15 cellular contexts compared by ENCODE assay signal in the genomic region with DNA sequence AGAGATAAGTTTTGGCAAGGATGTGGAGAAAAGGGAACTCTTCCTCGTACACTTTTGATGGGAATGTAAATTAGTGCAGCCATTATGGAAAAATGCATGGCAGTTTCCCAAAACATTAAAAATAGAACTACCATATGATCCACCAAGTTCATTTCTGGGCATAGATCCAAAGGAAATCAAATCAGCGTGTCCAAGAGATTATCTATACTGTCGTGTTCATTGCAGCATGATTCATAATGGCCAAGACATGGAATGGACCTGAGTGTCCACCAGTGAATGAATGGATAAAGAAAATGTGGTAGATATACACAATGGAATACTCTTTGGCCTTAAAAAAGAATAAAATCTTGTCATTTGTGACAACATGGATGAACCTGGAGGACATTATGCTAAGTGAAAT.
DNase-seq lines count a peak whose midpoint lies in the region; ATAC-seq, FAIRE-seq and TF ChIP-seq lines count a peak whose summit lies in the region.
"Had no signal": no experiment of that assay in that cellular context is flagged by ENCODE, and none has a peak within 500 bp of the region (broad histone marks: within the 10 kb centered on the region; RNA-seq: fewer than 3 reads in every experiment).

No MANE protein-coding gene starts in this region.

- no peak overlapping the region for H3K4me3 ChIP-seq in osteoblast (ENCODE audit: insufficient read depth, low read length)
- H3K4me3 ChIP-seq in neural progenitor cell = no peak overlapping the region
- H3K4me3 ChIP-seq: body of pancreas, heart left ventricle had no signal

- no peaks in the 10 kb centered on the region for H3K9me3 ChIP-seq in osteoblast (ENCODE audit: low read depth, low read length)
- H3K9me3 ChIP-seq in neural progenitor cell (ENCODE audit: low read depth) = no peaks in the 10 kb centered on the region
- H3K9me3 ChIP-seq: body of pancreas, heart left ventricle had no signal

- H3K4me1 Mint-ChIP-seq in neural progenitor cell = peaks cover 19% of the 10 kb centered on the region

- H3K4me3 Mint-ChIP-seq in neural progenitor cell = no peak overlapping the region

- H3F3A ChIP-seq in neural progenitor cell (ENCODE audit: low read depth) = no peaks in the 10 kb centered on the region

- H3K27ac ChIP-seq in osteoblast (ENCODE audit: low read depth, low read length) = no peak overlapping the region
- H3K27ac ChIP-seq in neural progenitor cell = no peak overlapping the region
- H3K27ac ChIP-seq: body of pancreas, heart left ventricle had no signal

- H2AFZ ChIP-seq in osteoblast (ENCODE audit: low read length) (no peak overlapping the region), neural progenitor cell (replicated peaks) (no peak overlapping the region)

- DNase-seq in EL (peak; percentile 88), RCC 7860 (ENCODE audit: low spot score) (peak; percentile 57), dermis blood vessel endothelial cell (peak; percentile 86), osteoblast (ENCODE audit: insufficient read length, low spot score, missing footprints) (no peak), NCI-H510A treated with DMSO at 0.1 percent for 48 hours (lab: John Stamatoyannopoulos, UW) (no peak), KG1 (lab: John Stamatoyannopoulos, UW) (no peak), neural progenitor cell (ENCODE audit: low spot score) (no peak)
- DNase-seq: activated gamma-delta T cell; body of pancreas; heart left ventricle; kidney; MV-4-11; posterior cingulate gyrus; stimulated activated CD4-positive, alpha-beta T cell treated with anti-CD3 and anti-CD28 coated beads, Interleukin-15, amount 100 ng/mL, for 24 hours had no signal

- H3K36me3 Mint-ChIP-seq in neural progenitor cell = no peaks in the 10 kb centered on the region

- peak; percentile 84 for FAIRE-seq in RCC 7860 (lab: Jason Lieb, UNC)
- FAIRE-seq: kidney had no signal

- H3K79me2 ChIP-seq in osteoblast (ENCODE audit: insufficient read depth, low read length) (no peaks in the 10 kb centered on the region), neural progenitor cell (ENCODE audit: low read depth) (no peaks in the 10 kb centered on the region)

- no peaks in the 10 kb centered on the region for H3K9me3 Mint-ChIP-seq in neural progenitor cell

- no peaks in the 10 kb centered on the region for H3K27me3 Mint-ChIP-seq in neural progenitor cell (ENCODE audit: insufficient read depth, low read depth)

- H3K27me3 ChIP-seq in osteoblast (ENCODE audit: insufficient read depth, low read length) (no peaks in the 10 kb centered on the region), neural progenitor cell (no peaks in the 10 kb centered on the region)
- H3K27me3 ChIP-seq: body of pancreas, heart left ventricle had no signal

- TF ChIP-seq CTCF in osteoblast (IDR thresholded peaks at IDR 0.05; ENCODE audit: extremely low read depth, low read depth, low read length) = no peak
- TF ChIP-seq CTCF in neural progenitor cell (IDR thresholded peaks at IDR 0.05) = no peak

- H4K20me1 ChIP-seq in osteoblast (ENCODE audit: insufficient read depth, low read length) (no peaks in the 10 kb centered on the region), neural progenitor cell (ENCODE audit: low read depth) (no peaks in the 10 kb centered on the region)

- no peak for ATAC-seq in HG02973 (IDR thresholded peaks at IDR 0.05; ENCODE audit: unreplicated experiment)
- ATAC-seq: body of pancreas, heart left ventricle had no signal

- no peak overlapping the region for H3K9ac ChIP-seq in neural progenitor cell

- H3K36me3 ChIP-seq in osteoblast (ENCODE audit: insufficient read depth, low read length) = no peaks in the 10 kb centered on the region
- H3K36me3 ChIP-seq in neural progenitor cell = no peaks in the 10 kb centered on the region
- H3K36me3 ChIP-seq: heart left ventricle had no signal

- peaks cover 22% of the 10 kb centered on the region for H3K4me1 ChIP-seq in osteoblast (ENCODE audit: insufficient read depth, low read length)
- no peaks in the 10 kb centered on the region for H3K4me1 ChIP-seq in neural progenitor cell

- H3K4me2 ChIP-seq in osteoblast (ENCODE audit: insufficient read depth, low read length) (peak overlapping the region; percentile 11), neural progenitor cell (no peak overlapping the region)

- no peak overlapping the region for H3K27ac Mint-ChIP-seq in neural progenitor cell

Comparison
In these comparisons a context has a peak if more than half of its experiments do, and no peak if none do; other contexts are left out.
1. DNase-seq: peak in EL (single experiment), RCC 7860 (single experiment) and dermis blood vessel endothelial cell (single experiment); none in osteoblast (single experiment), NCI-H510A treated with DMSO at 0.1 percent for 48 hours (single experiment), KG1 (single experiment) and neural progenitor cell (single experiment).